In the genomic region with DNA sequence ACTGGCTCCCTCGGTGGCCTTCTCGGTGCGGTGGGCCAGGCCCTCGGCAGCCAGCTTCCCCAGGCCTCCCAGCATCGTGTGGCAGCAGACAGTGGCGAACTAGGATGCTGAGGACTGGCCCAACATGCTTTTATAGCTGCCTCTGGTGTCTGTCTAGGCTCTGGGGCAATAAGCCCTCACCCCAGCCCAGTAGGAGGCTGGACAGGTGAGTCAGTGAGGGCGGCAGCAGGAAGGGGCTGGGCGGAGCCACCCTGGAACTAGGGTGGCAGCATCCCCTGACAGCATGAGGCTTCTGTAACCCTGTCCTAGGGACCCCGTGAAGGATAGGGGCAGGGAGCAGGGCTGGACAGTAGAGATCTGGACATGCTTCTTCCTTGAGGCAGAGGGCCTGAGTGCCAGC, we compare ENCODE assay signal across 10 cellular contexts. TPM values are rescaled to one million over a fixed set of nuclear protein-coding genes. Genes with fewer than 3 reads are reported as not detected.
"Had no signal": no experiment of that assay in that cellular context is flagged by ENCODE, and none has a peak within 500 bp of the region (broad histone marks: within the 10 kb centered on the region; RNA-seq: fewer than 3 reads in every experiment).

A gene (minus strand): TSS at position 101 of the 400 bp plus-strand sequence. CDS start 26 bp downstream, at position 75.

RNA-seq across cellular contexts. Expression of the gene that starts here (rescaled TPM):
- total RNA-seq: OCI-LY7, PC-3, PC-9, Peyer's patch, Right ventricle myocardium inferior, Right ventricle myocardium superior, RPMI7951, SJCRH30, SJSA1, SK-MEL-5 had no signal
